Comparison of ENCODE assay signal across 11 cellular contexts in genomic region chr4:99117876-99118693, GRCh38. TPM values are rescaled to one million over a fixed set of nuclear protein-coding genes. Genes with fewer than 3 reads are reported as not detected.
DNase-seq lines count a peak whose midpoint lies in the region; ATAC-seq, FAIRE-seq and TF ChIP-seq lines count a peak whose summit lies in the region.
"Had no signal": no experiment of that assay in that cellular context is flagged by ENCODE, and none has a peak within 500 bp of the region (broad histone marks: within the 10 kb centered on the region; RNA-seq: fewer than 3 reads in every experiment).

No MANE protein-coding gene starts in this region.

- H3K36me3 Mint-ChIP-seq in CD14-positive monocyte = no peaks in the 10 kb centered on the region

- no peak for DNase-seq in CD14-positive monocyte (ENCODE audit: low spot score)
- peak; percentile 17 for DNase-seq in HT1080 (ENCODE audit: low read depth)
- DNase-seq in left kidney (ENCODE audit: low read depth, low spot score) = peak; percentile 8
- DNase-seq in NOMO-1 treated with DMSO at 0.1 percent for 48 hours (lab: John Stamatoyannopoulos, UW; ENCODE audit: unreplicated experiment) = no peak
- DNase-seq in SHP77 (lab: John Stamatoyannopoulos, UW) = no peak
- DNase-seq: hypothalamus; stimulated activated CD4-positive, alpha-beta T cell treated with anti-CD3 and anti-CD28 coated beads, Interleukin-2, amount 100 ng/mL, for 24 hours had no signal

- FAIRE-seq in TTC549 (lab: Jason Lieb, UNC) = peak; percentile 91
- FAIRE-seq: GM18507 had no signal

- peaks cover 3% of the 10 kb centered on the region for H3K4me1 Mint-ChIP-seq in CD14-positive monocyte

- H3K27me3 Mint-ChIP-seq in CD14-positive monocyte (ENCODE audit: low read depth in 3 of 3) = peaks cover 0 to 2% (median 0%) of the 10 kb centered on the region in 3 donors

- TF ChIP-seq CTCF in CD14-positive monocyte (IDR thresholded peaks at IDR 0.05) = peak; percentile 40

- ATAC-seq in GM18909 (IDR thresholded peaks at IDR 0.05; ENCODE audit: poor library complexity, unreplicated experiment) = no peak
- ATAC-seq in GM18520 (IDR thresholded peaks at IDR 0.05; ENCODE audit: unreplicated experiment) = no peak

- H3K9me3 Mint-ChIP-seq in CD14-positive monocyte = peaks cover 0 to 6% (median 4%) of the 10 kb centered on the region in 7 donors

- no peak overlapping the region for H3K4me3 Mint-ChIP-seq in CD14-positive monocyte

- intact Hi-C loops in CD14-positive monocyte (cut with micrococcal nuclease) = no loop called here

- H3K27ac Mint-ChIP-seq in CD14-positive monocyte = no peak overlapping the region

RNA-seq across cellular contexts. Expression of gene ADH4, which starts 26.0 kb away (rescaled TPM):
- polyA plus RNA-seq in CD14-positive monocyte = not detected
- not detected in 2 replicates for total RNA-seq in HT1080 (2014; rRNA removed; shearing (Covaris generic))
- polyA plus RNA-seq in HT1080 (2015; cell fraction: cytosol; rRNA removed) = 0.05 TPM in 1 of 2 replicates, not detected in the other
- 0.25 TPM in 1 of 2 replicates, not detected in the other for polyA plus RNA-seq in HT1080 (2015; cell fraction: nucleus; rRNA removed)

RNA-seq across cellular contexts. Expression of gene ADH5, which starts 29.5 kb away (rescaled TPM):
- 10 to 100 TPM; 79.3 to 93.5 TPM for polyA plus RNA-seq in CD14-positive monocyte
- total RNA-seq in HT1080 (2014; rRNA removed; shearing (Covaris generic)) = 145 and 176 TPM in 2 replicates
- 139 and 149 TPM in 2 replicates for polyA plus RNA-seq in HT1080 (2015; cell fraction: cytosol; rRNA removed)
- 241 and 253 TPM in 2 replicates for polyA plus RNA-seq in HT1080 (2015; cell fraction: nucleus; rRNA removed)

Comparison
In these comparisons a context has a peak if more than half of its experiments do, and no peak if none do; other contexts are left out.
1. DNase-seq: peak in HT1080 (single experiment) and left kidney (single experiment); none in CD14-positive monocyte (single experiment), NOMO-1 treated with DMSO at 0.1 percent for 48 hours (single experiment) and SHP77 (0 of 2).